ENCODE assay signal across 8 cellular contexts in the genomic region with DNA sequence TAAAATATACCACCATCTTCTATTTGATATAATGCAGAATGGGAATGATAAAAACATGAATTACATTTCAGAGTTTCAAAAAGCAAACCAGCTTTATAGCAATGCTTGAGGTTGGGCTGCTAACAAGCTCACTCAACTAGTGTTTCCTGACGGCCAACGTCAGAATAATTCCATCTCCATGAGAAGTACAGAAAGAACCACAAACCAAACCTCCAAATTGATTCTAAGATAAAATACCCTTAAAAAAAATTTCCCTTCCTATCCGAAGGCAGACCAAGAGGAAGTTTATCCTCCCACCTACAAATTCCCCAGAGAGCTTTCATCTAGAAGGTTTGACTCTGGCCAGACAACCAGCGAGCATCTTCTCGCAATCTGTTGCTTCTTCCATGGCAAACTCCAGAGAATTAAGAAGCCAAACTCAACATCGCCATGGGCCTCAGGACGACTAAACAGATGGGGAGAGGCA. TPM values are rescaled to one million over a fixed set of nuclear protein-coding genes. Genes with fewer than 3 reads are reported as not detected.
DNase-seq lines count a peak whose midpoint lies in the region; ATAC-seq and TF ChIP-seq lines count a peak whose summit lies in the region.

A gene (plus strand): TSS at position 271 of the 466 bp plus-strand sequence. CDS start 159 bp downstream, at position 430.

- no peak within 1 kb of the TSS for H4K8ac ChIP-seq in IMR-90 (ENCODE audit: low read depth in 2 of 2, low read length in 2 of 2)

- peak within 1 kb of the TSS; percentile 28; the same call in 1 of the 2 replicates for H3K27ac ChIP-seq in BLaER1
- H3K27ac ChIP-seq in IMR-90 (ENCODE audit: insufficient read depth, low read length) = no peak within 1 kb of the TSS

- no peak for ATAC-seq in IMR-90 (ENCODE audit: low read depth)
- ATAC-seq in naive thymus-derived CD8-positive, alpha-beta T cell = no peak
- ATAC-seq in GM19395 (IDR thresholded peaks at IDR 0.05; ENCODE audit: unreplicated experiment) = no peak
- no peak for ATAC-seq in HG03095 (IDR thresholded peaks at IDR 0.05; ENCODE audit: unreplicated experiment)
- no peak for ATAC-seq in GM18870 (IDR thresholded peaks at IDR 0.05; ENCODE audit: unreplicated experiment)
- ATAC-seq in GM18502 (IDR thresholded peaks at IDR 0.05; ENCODE audit: poor library complexity, unreplicated experiment) = no peak

- no TSS peak for BruUV-seq in IMR-90 (replicated peaks; lab: Mats Ljungman, UMichigan)

- H3K4me1 ChIP-seq in BLaER1 (peaks cover 16% of the 10 kb centered on the region), IMR-90 (ENCODE audit: control insufficient read depth, insufficient read depth, low read length) (no peaks in the 10 kb centered on the region)

- H3K9ac ChIP-seq in BLaER1 (peak within 1 kb of the TSS; percentile 73), IMR-90 (ENCODE audit: low read depth, low read length) (no peak within 1 kb of the TSS)

- dilution Hi-C loops in IMR-90 (cut with HindIII; ENCODE audit: low sequenced_read_pairs, unreplicated experiment) = no loop called here

- peak within 1 kb of the TSS; percentile 84 for H2AFZ ChIP-seq in IMR-90 (replicated peaks; ENCODE audit: low read length, poor library complexity)

- DNase-seq in IMR-90 = no peak
- peak; percentile 6 to 11 for DNase-seq in cardiac fibroblast (ENCODE audit: low read depth in 2 of 2)
- DNase-seq in naive thymus-derived CD8-positive, alpha-beta T cell = no peak

- 17% methylated on average over 1 of the region's 7 CpGs; no CpG with 5 or more reads in 1 of the 2 experiments for WGBS in IMR-90 (ENCODE audit: extremely low coverage in 2 of 2, insufficient read length in 1 of 2), 2 experiments

- H3K9me3 ChIP-seq in BLaER1 (no peaks in the 10 kb centered on the region), IMR-90 (ENCODE audit: control insufficient read depth, insufficient read depth, low read length) (no peaks in the 10 kb centered on the region)

- CTCF ChIA-PET in IMR-90 (lab: Yijun Ruan, JAX) = no interaction called here

- no peak within 1 kb of the TSS for H2BK15ac ChIP-seq in IMR-90 (ENCODE audit: low read depth, low read length)

- H2AK5ac ChIP-seq in IMR-90 (ENCODE audit: low read depth, low read length) = no peak within 1 kb of the TSS

- H4K5ac ChIP-seq in IMR-90 (ENCODE audit: low read depth, low read length) = no peak within 1 kb of the TSS

- H3K9me1 ChIP-seq in IMR-90 (ENCODE audit: insufficient read depth, low read length) = no peaks in the 10 kb centered on the region

- H3K4me1 Mint-ChIP-seq in naive thymus-derived CD8-positive, alpha-beta T cell = peaks cover 6 to 24% (median 18%) of the 10 kb centered on the region in 4 donors

- H3K27me3 ChIP-seq in BLaER1 (peaks cover 38% of the 10 kb centered on the region), IMR-90 (ENCODE audit: control insufficient read depth, insufficient read depth, low read length) (peaks cover 18% of the 10 kb centered on the region)

- no peaks in the 10 kb centered on the region for H3K36me3 ChIP-seq in BLaER1
- H3K36me3 ChIP-seq in IMR-90 (ENCODE audit: control insufficient read depth, insufficient read depth, low read length) = no peaks in the 10 kb centered on the region

- no peak for TF ChIP-seq RAD21 in IMR-90 (IDR thresholded peaks at IDR 0.05; ENCODE audit: low read length)

- intact Hi-C loops in IMR-90 (cut with micrococcal nuclease) = no loop called here

- H3K56ac ChIP-seq in IMR-90 (ENCODE audit: extremely low read depth, insufficient read depth, low read length) = no peak within 1 kb of the TSS

- H4K20me1 ChIP-seq in BLaER1 (no peaks in the 10 kb centered on the region), IMR-90 (ENCODE audit: insufficient read depth, low read length) (no peaks in the 10 kb centered on the region)

- in situ Hi-C loops in IMR-90 (cut with MboI; ENCODE audit: low sequenced_read_pairs) = no loop called here

- H3K23ac ChIP-seq in IMR-90 (ENCODE audit: low read depth, low read length) = no peak within 1 kb of the TSS

- H3K14ac ChIP-seq in IMR-90 (replicated peaks; ENCODE audit: low read depth, low read length) = no peak within 1 kb of the TSS

- H3K4me3 ChIP-seq in BLaER1 (peak within 1 kb of the TSS; percentile 84), IMR-90 (ENCODE audit: insufficient read depth, low read depth, low read length) (peak within 1 kb of the TSS; percentile 29), cardiac fibroblast (replicated peaks in 1 of 2; ENCODE audit: low read depth in 2 of 2, low read length in 2 of 2) (peak within 1 kb of the TSS; percentile 53 to 66)

- H3K79me1 ChIP-seq in IMR-90 (ENCODE audit: low read depth in 1 of 2, low read length in 2 of 2) = no peaks in the 10 kb centered on the region

- TF ChIP-seq POLR2A in IMR-90 (IDR thresholded peaks at IDR 0.05; ENCODE audit: low read depth, low read length) = no peak

- H3K27ac Mint-ChIP-seq in naive thymus-derived CD8-positive, alpha-beta T cell = peak within 1 kb of the TSS in 7 of 10 donors; percentile 5 to 90 (median 49)

- peaks cover 24 to 63% (median 51%) of the 10 kb centered on the region in 5 donors for H3K27me3 Mint-ChIP-seq in naive thymus-derived CD8-positive, alpha-beta T cell

- H3K9me3 Mint-ChIP-seq in naive thymus-derived CD8-positive, alpha-beta T cell = peaks cover 0 to 2% (median 0%) of the 10 kb centered on the region in 9 donors

- H3K4me3 Mint-ChIP-seq in naive thymus-derived CD8-positive, alpha-beta T cell = peak within 1 kb of the TSS; percentile 80 to 96 (median 86)

- no peak within 1 kb of the TSS for H2BK5ac ChIP-seq in IMR-90 (ENCODE audit: low read depth, low read length, poor library complexity, severe bottlenecking)

- TF ChIP-seq CTCF in IMR-90 (conservative IDR thresholded peaks at IDR 0.05; ENCODE audit: low read depth, low read length) (no peak), cardiac fibroblast (IDR thresholded peaks at IDR 0.05; ENCODE audit: low read depth, low read length) (no peak)

- H4K91ac ChIP-seq in IMR-90 (ENCODE audit: insufficient read depth, low read depth, low read length) = no peak within 1 kb of the TSS

- no peak within 1 kb of the TSS for H3K4ac ChIP-seq in IMR-90 (ENCODE audit: low read depth, low read length)

- H2BK20ac ChIP-seq in IMR-90 (ENCODE audit: low read depth, low read length) = no peak within 1 kb of the TSS

- no peak within 1 kb of the TSS for H2AK9ac ChIP-seq in IMR-90 (replicated peaks; ENCODE audit: low read depth, low read length, poor library complexity)

- no peak within 1 kb of the TSS for H3K18ac ChIP-seq in IMR-90 (ENCODE audit: low read depth, low read length)

- POLR2A ChIA-PET in IMR-90 (lab: Charles Lee; ENCODE audit: unreplicated experiment) = no interaction called here
- POLR2A ChIA-PET in naive thymus-derived CD8-positive, alpha-beta T cell (lab: Charles Lee) = no interaction called here

- peaks cover 0 to 5% (median 0%) of the 10 kb centered on the region in 3 donors for H3K36me3 Mint-ChIP-seq in naive thymus-derived CD8-positive, alpha-beta T cell

- peak within 1 kb of the TSS; percentile 97 for H3K4me2 ChIP-seq in BLaER1
- peak within 1 kb of the TSS; percentile 55 for H3K4me2 ChIP-seq in IMR-90 (ENCODE audit: low read depth, low read length)

- H2BK120ac ChIP-seq in IMR-90 (ENCODE audit: low read depth, low read length) = no peak within 1 kb of the TSS

TF ChIP-seq in IMR-90, 13 proteins besides CTCF, POLR2A, EP300 and RAD21:
- TF ChIP-seq MAZ (IDR thresholded peaks at IDR 0.05; ENCODE audit: borderline replicate concordance, low read depth, low read length) = no peak
- TF ChIP-seq, protein P1, sequence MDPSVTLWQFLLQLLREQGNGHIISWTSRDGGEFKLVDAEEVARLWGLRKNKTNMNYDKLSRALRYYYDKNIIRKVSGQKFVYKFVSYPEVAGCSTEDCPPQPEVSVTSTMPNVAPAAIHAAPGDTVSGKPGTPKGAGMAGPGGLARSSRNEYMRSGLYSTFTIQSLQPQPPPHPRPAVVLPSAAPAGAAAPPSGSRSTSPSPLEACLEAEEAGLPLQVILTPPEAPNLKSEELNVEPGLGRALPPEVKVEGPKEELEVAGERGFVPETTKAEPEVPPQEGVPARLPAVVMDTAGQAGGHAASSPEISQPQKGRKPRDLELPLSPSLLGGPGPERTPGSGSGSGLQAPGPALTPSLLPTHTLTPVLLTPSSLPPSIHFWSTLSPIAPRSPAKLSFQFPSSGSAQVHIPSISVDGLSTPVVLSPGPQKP (IDR thresholded peaks at IDR 0.05; ENCODE audit: borderline replicate concordance, low read depth, low read length) = no peak
- no peak for TF ChIP-seq MAFK (IDR thresholded peaks at IDR 0.05; ENCODE audit: low read depth, low read length)
- TF ChIP-seq MXI1 (IDR thresholded peaks at IDR 0.05; ENCODE audit: borderline replicate concordance, low read depth, low read length) = no peak
- no peak for TF ChIP-seq RCOR1 (IDR thresholded peaks at IDR 0.05; ENCODE audit: insufficient replicate concordance, low read length)

RNA-seq across cellular contexts. Expression of the gene that starts here (rescaled TPM):
- total RNA-seq in IMR-90 (2012; rRNA removed) = not detected in 2 replicates
- polyA plus RNA-seq in IMR-90 (2012; rRNA removed) = not detected in 2 replicates
- polyA plus RNA-seq in IMR-90 (2012; cell fraction: cytosol; rRNA removed) = not detected in 2 replicates
- not detected in 2 replicates for polyA plus RNA-seq in IMR-90 (2012; cell fraction: nucleus; rRNA removed; ENCODE audit: low replicate concordance)
- under 1 TPM; 0.38 to 0.68 TPM for total RNA-seq in naive thymus-derived CD8-positive, alpha-beta T cell
- polyA plus RNA-seq in naive thymus-derived CD8-positive, alpha-beta T cell = 1 to 10 TPM in 1 of 3 donors, under 1 TPM in 2; 0.20 to 2.5 (median 0.32) TPM

Comparison
In these comparisons a context has a peak if more than half of its experiments do, and no peak if none do; other contexts are left out.
1. H3K4me3 ChIP-seq: peak in every context shown above with its lines; median percentile 84 in BLaER1; 60 in cardiac fibroblast; 29 in IMR-90.
2. DNase-seq: peak in cardiac fibroblast (2 of 2); none in IMR-90 (single experiment) and naive thymus-derived CD8-positive, alpha-beta T cell (0 of 10).